ENCODE assay signal across 8 cellular contexts in genomic region chr5:88734191-88734640, GRCh38.
A peak's percentile ranks its signal among the peaks of the same experiment; 100 is the strongest.
DNase-seq lines count a peak whose midpoint lies in the region; ATAC-seq, FAIRE-seq and TF ChIP-seq lines count a peak whose summit lies in the region.

No MANE protein-coding gene starts in this region.

- H3K27me3 ChIP-seq in MG63 (no peaks in the 10 kb centered on the region), upper lobe of right lung (no peaks in the 10 kb centered on the region), foreskin keratinocyte (peaks cover 3% of the 10 kb centered on the region), small intestine (ENCODE audit: control insufficient read depth in 2 of 2, insufficient read depth in 2 of 2, low read length in 2 of 2) (no peaks in the 10 kb centered on the region)

- H3K27ac ChIP-seq in upper lobe of right lung (peak overlapping the region; percentile 12), foreskin keratinocyte (no peak overlapping the region), small intestine (ENCODE audit: low read depth in 1 of 2, low read length in 1 of 2) (no peak overlapping the region)

- DNase-seq in GDM1 (lab: John Stamatoyannopoulos, UW) (peak; percentile 74), MG63 (peak; percentile 24), upper lobe of right lung (no peak), foreskin keratinocyte (no peak), small intestine (no peak)
- DNase-seq in activated CD4-positive, CD25-positive, alpha-beta regulatory T cell (lab: John Stamatoyannopoulos, UW), result no peak

- ATAC-seq in GM21619 (IDR thresholded peaks at IDR 0.05; ENCODE audit: unreplicated experiment) (peak; percentile 53), esophagus mucosa (peak; percentile 54), upper lobe of right lung (peak; percentile 42), foreskin keratinocyte (no peak)

- WGBS in small intestine, 3 donors, result 52 to 80% (median 62%) methylated on average over 6 of the region's 6 CpGs

- peaks cover 6% of the 10 kb centered on the region for H3K36me3 ChIP-seq in MG63
- no peaks in the 10 kb centered on the region for H3K36me3 ChIP-seq in upper lobe of right lung
- H3K36me3 ChIP-seq in small intestine (ENCODE audit: control insufficient read depth in 2 of 2, insufficient read depth in 2 of 2, low read length in 2 of 2), result no peaks in the 10 kb centered on the region

- H3K9me3 ChIP-seq in MG63 (no peaks in the 10 kb centered on the region), upper lobe of right lung (no peaks in the 10 kb centered on the region), small intestine (ENCODE audit: control insufficient read depth, low read depth) (no peaks in the 10 kb centered on the region)

- FAIRE-seq in small intestine (lab: Jason Lieb, UNC), result no peak

- H3K4me3 ChIP-seq in MG63 (peak overlapping the region; percentile 12; the same call in 1 of the 2 replicates), upper lobe of right lung (peak overlapping the region; percentile 21), small intestine (ENCODE audit: low read depth in 1 of 2, low read length in 2 of 2) (no peak overlapping the region)

- TF ChIP-seq CTCF in upper lobe of right lung (IDR thresholded peaks at IDR 0.05) (no peak), foreskin keratinocyte (conservative IDR thresholded peaks at IDR 0.05) (no peak)

- intact Hi-C loops in upper lobe of right lung (cut with DNase I), result no loop called here

- peaks cover 4% of the 10 kb centered on the region for H3K4me1 ChIP-seq in upper lobe of right lung
- no peaks in the 10 kb centered on the region for H3K4me1 ChIP-seq in foreskin keratinocyte
- no peaks in the 10 kb centered on the region for H3K4me1 ChIP-seq in small intestine (ENCODE audit: control insufficient read depth in 2 of 2, insufficient read depth in 1 of 2, low read depth in 1 of 2, low read length in 1 of 2)

Comparison
In these comparisons a context has a peak if more than half of its experiments do, and no peak if none do; other contexts are left out.
1. DNase-seq: peak in GDM1 (single experiment) and MG63 (single experiment); none in upper lobe of right lung (single experiment), foreskin keratinocyte (0 of 2), small intestine (single experiment) and activated CD4-positive, CD25-positive, alpha-beta regulatory T cell (0 of 4).
2. H3K4me3 ChIP-seq: peak in MG63 (single experiment) and upper lobe of right lung (single experiment); none in small intestine (0 of 2).